Comparison of ENCODE assay signal across 8 cellular contexts in genomic region chr17:32445497-32445896, GRCh38. TPM values are rescaled to one million over a fixed set of nuclear protein-coding genes. Genes with fewer than 3 reads are reported as not detected.
DNase-seq lines count a peak whose midpoint lies in the region; ATAC-seq, FAIRE-seq and TF ChIP-seq lines count a peak whose summit lies in the region.

No MANE protein-coding gene starts in this region.

- no peak for DNase-seq in activated naive CD4-positive, alpha-beta T cell treated with anti-CD3 and anti-CD28 coated beads, Interleukin-2, amount 10 ng/mL, durations not matched to agents 7 days and 5 days
- no peak for DNase-seq in activated naive CD4-positive, alpha-beta T cell (lab: John Stamatoyannopoulos, UW)
- DNase-seq in K562 (ENCODE audit: extremely low read depth in 1 of 4, low spot score in 3 of 4), result no peak
- DNase-seq in memory B cell (ENCODE audit: low spot score in 2 of 2), result no peak
- DNase-seq in upper lobe of right lung, result no peak

- 1% methylated on average over 6 of the region's 6 CpGs for WGBS in K562 (ENCODE audit: insufficient coverage, low coverage, missing lambda C conversion rate)

- ATAC-seq in K562 (no peak), memory B cell (ENCODE audit: low read depth) (no peak), upper lobe of right lung (no peak), HG02571 (IDR thresholded peaks at IDR 0.05; ENCODE audit: unreplicated experiment) (no peak), HG03045 (IDR thresholded peaks at IDR 0.05; ENCODE audit: unreplicated experiment) (no peak), HG03442 (IDR thresholded peaks at IDR 0.05; ENCODE audit: unreplicated experiment) (no peak)

- H3K9me1 ChIP-seq in K562 (ENCODE audit: control insufficient read depth, insufficient read depth, low read length), result no peaks in the 10 kb centered on the region

- TF ChIP-seq POLR2A in K562 (conservative IDR thresholded peaks at IDR 0.05), result no peak

- no peaks in the 10 kb centered on the region for H3K9me3 Mint-ChIP-seq in activated naive CD4-positive, alpha-beta T cell treated with anti-CD3 and anti-CD28 coated beads, Interleukin-2, amount 10 ng/mL, durations not matched to agents 7 days and 5 days
- no peaks in the 10 kb centered on the region for H3K9me3 Mint-ChIP-seq in memory B cell

- in situ Hi-C loops in K562 (cut with MboI), result no loop called here

- no peak for TF ChIP-seq RAD21 in K562 (CRISPR knock-in tag; conservative IDR thresholded peaks at IDR 0.05 in 1 of 2, IDR thresholded peaks at IDR 0.05 in 1 of 2)

- peak overlapping the region; percentile 78 for H3K27ac Mint-ChIP-seq in activated naive CD4-positive, alpha-beta T cell treated with anti-CD3 and anti-CD28 coated beads, Interleukin-2, amount 10 ng/mL, durations not matched to agents 7 days and 5 days
- H3K27ac Mint-ChIP-seq in memory B cell, result peak overlapping the region; percentile 92

- peak overlapping the region; percentile 88 for H3K4me3 Mint-ChIP-seq in activated naive CD4-positive, alpha-beta T cell treated with anti-CD3 and anti-CD28 coated beads, Interleukin-2, amount 10 ng/mL, durations not matched to agents 7 days and 5 days
- peak overlapping the region; percentile 85 for H3K4me3 Mint-ChIP-seq in memory B cell

- intact Hi-C loops in K562 (cut with micrococcal nuclease) (loop anchor here (2.0 to 10.0 kb wide), 2 partner anchors 71 to 103 kb away; partner anchors contain the start of gene C17orf75), upper lobe of right lung (cut with DNase I) (no loop called here)

- BruUV-seq in K562 (replicated peaks; lab: Mats Ljungman, UMichigan), result TSS peak; percentile 52

- H2AFZ ChIP-seq in K562 (ENCODE audit: low read depth, low read length), result no peak overlapping the region

- TF ChIP-seq CTCF in K562 (IDR thresholded peaks at IDR 0.05 in 2 of 3, conservative IDR thresholded peaks at IDR 0.05 in 1 of 3; ENCODE audit: insufficient read depth in 2 of 3, low read depth in 1 of 3, low read length in 3 of 3), result no peak
- no peak for TF ChIP-seq CTCF in upper lobe of right lung (IDR thresholded peaks at IDR 0.05)

- H3K9me3 ChIP-seq in K562 (replicated peaks; ENCODE audit: control insufficient read depth, insufficient read depth, low read depth, low read length) (no peaks in the 10 kb centered on the region), upper lobe of right lung (no peaks in the 10 kb centered on the region)

- H3K36me3 ChIP-seq in K562 (ENCODE audit: control insufficient read depth, insufficient read depth, low read length) (peaks cover 56% of the 10 kb centered on the region), upper lobe of right lung (peaks cover 37% of the 10 kb centered on the region)

- H3K27me3 Mint-ChIP-seq in activated naive CD4-positive, alpha-beta T cell treated with anti-CD3 and anti-CD28 coated beads, Interleukin-2, amount 10 ng/mL, durations not matched to agents 7 days and 5 days, result peaks cover 33% of the 10 kb centered on the region
- H3K27me3 Mint-ChIP-seq in memory B cell, result no peaks in the 10 kb centered on the region

- H4K20me1 ChIP-seq in K562 (replicated peaks; ENCODE audit: control insufficient read depth, insufficient read depth, low read length), result peaks cover 8% of the 10 kb centered on the region; the same call in 1 of the 2 replicates

- H3K4me1 ChIP-seq in K562 (replicated peaks in 1 of 2; ENCODE audit: control insufficient read depth in 2 of 2, insufficient read depth in 2 of 2, low read length in 2 of 2), result peaks cover 11 to 17% of the 10 kb centered on the region in 2 experiments; a peak in 4 of 5 replicates
- H3K4me1 ChIP-seq in upper lobe of right lung, result peaks cover 17% of the 10 kb centered on the region

- H3K4me2 ChIP-seq in K562 (ENCODE audit: insufficient read depth, low read length), result peak overlapping the region; percentile 94

- CTCF ChIA-PET in activated naive CD4-positive, alpha-beta T cell treated with anti-CD3 and anti-CD28 coated beads, Interleukin-2, amount 10 ng/mL, durations not matched to agents 7 days and 5 days (lab: Charles Lee), result interaction anchor here (3.5 kb wide), 1 partner anchor 18 kb away, joined by 34 read pairs; no protein-coding TSS in a partner anchor
- CTCF ChIA-PET in K562 (lab: Yijun Ruan, JAX; ENCODE audit: low intra/inter-chr PET ratio), result no interaction called here

- H3K36me3 Mint-ChIP-seq in activated naive CD4-positive, alpha-beta T cell treated with anti-CD3 and anti-CD28 coated beads, Interleukin-2, amount 10 ng/mL, durations not matched to agents 7 days and 5 days, result peaks cover 35% of the 10 kb centered on the region
- H3K36me3 Mint-ChIP-seq in memory B cell, result peaks cover 8% of the 10 kb centered on the region

- TF ChIP-seq EP300 in K562 (IDR thresholded peaks at IDR 0.05; ENCODE audit: low read length), result no peak

- no peaks in the 10 kb centered on the region for H3K27me3 ChIP-seq in K562 (ENCODE audit: control insufficient read depth in 2 of 2, insufficient read depth in 2 of 2, low read length in 2 of 2)
- no peaks in the 10 kb centered on the region for H3K27me3 ChIP-seq in upper lobe of right lung

- peaks cover 61% of the 10 kb centered on the region for H3K79me2 ChIP-seq in K562 (ENCODE audit: control insufficient read depth, insufficient read depth, low read length)

- H3K27ac ChIP-seq in K562 (ENCODE audit: extremely low read depth, low read depth, low read length) (peak overlapping the region; percentile 95), upper lobe of right lung (peak overlapping the region; percentile 86)

- POLR2A ChIA-PET in K562 (lab: Yijun Ruan, JAX), result interaction anchor here (0.6 to 1.6 kb wide), 3 partner anchors 16 to 415 kb away, joined by 3 to 8 read pairs (median 5); no protein-coding TSS in a partner anchor

- peak overlapping the region; percentile 98 to 99 for H3K9ac ChIP-seq in K562 (ENCODE audit: insufficient read depth in 1 of 2, low read depth in 2 of 2, low read length in 2 of 2)

- peaks cover 47% of the 10 kb centered on the region for H3K4me1 Mint-ChIP-seq in activated naive CD4-positive, alpha-beta T cell treated with anti-CD3 and anti-CD28 coated beads, Interleukin-2, amount 10 ng/mL, durations not matched to agents 7 days and 5 days
- H3K4me1 Mint-ChIP-seq in memory B cell, result peaks cover 20% of the 10 kb centered on the region

- peak overlapping the region; percentile 99 for H3K4me3 ChIP-seq in K562
- H3K4me3 ChIP-seq in upper lobe of right lung, result peak overlapping the region; percentile 100

- peak; percentile 26 for FAIRE-seq in K562 (lab: Jason Lieb, UNC)

TF ChIP-seq in K562, 482 proteins besides CTCF, POLR2A, EP300 and RAD21 (continues in another document):
- TF ChIP-seq PTBP1 (IDR thresholded peaks at IDR 0.05; ENCODE audit: low read depth, low read length) (no peak), ARID1B (IDR thresholded peaks at IDR 0.05) (no peak), NR4A1 (CRISPR knock-in tag; IDR thresholded peaks at IDR 0.05) (no peak), NR4A1 (tag; IDR thresholded peaks at IDR 0.05) (no peak), ZNF384 (IDR thresholded peaks at IDR 0.05; ENCODE audit: low read depth, low read length) (no peak), RBBP5 (IDR thresholded peaks at IDR 0.05; ENCODE audit: borderline replicate concordance, insufficient read depth, low read length, poor library complexity, severe bottlenecking) (no peak)

RNA-seq across cellular contexts. Expression of gene PSMD11, which starts 1.2 kb away (rescaled TPM):
- total RNA-seq in K562 (2011; cell fraction: chromatin; rRNA removed; ENCODE audit: low replicate concordance), result 182 and 249 TPM in 2 replicates
- total RNA-seq in K562 (2011; cell fraction: nucleolus; rRNA removed), result 104 and 110 TPM in 2 replicates
- total RNA-seq in K562 (2011; cell fraction: nucleoplasm; rRNA removed), result 139 and 186 TPM in 2 replicates
- total RNA-seq in K562 (2014; rRNA removed), result 77.1 and 104 TPM in 2 replicates
- total RNA-seq in K562 (2014; rRNA removed; fragmentation: Illumina TruSeq; extraction: Trizol), result 118 and 128 TPM in 2 replicates
- total RNA-seq in K562 (2015; rRNA removed; fragmentation: Illumina TruSeq; extraction: Trizol), result 109 and 127 TPM in 2 replicates
- total RNA-seq in K562 (2021), result 169 and 171 TPM in 2 replicates
- 97.6 and 185 TPM in 2 replicates for polyA plus RNA-seq in K562 (2011; rRNA removed)
- polyA plus RNA-seq in K562 (2011; cell fraction: cytosol; rRNA removed), result 51.9 and 80.2 TPM in 2 replicates
- 56.7 and 72.5 TPM in 2 replicates for polyA plus RNA-seq in K562 (2011; cell fraction: nucleus; rRNA removed)
- 51.5 and 151 TPM in 2 replicates for polyA plus RNA-seq in K562 (2012)
- polyA plus RNA-seq in K562 (2014; fragmentation: Illumina TruSeq; extraction: Trizol), result 125 and 137 TPM in 2 replicates
- 100 to 1,000 TPM; 316 to 378 TPM for polyA plus RNA-seq in K562 (2014; fragmentation: Nextera tagmentation; extraction: Ambion mirVana)
- polyA plus RNA-seq in K562 (2014; rRNA removed), result 142 and 158 TPM in 2 replicates
- polyA minus RNA-seq in K562 (2011; rRNA and poly(A)+ RNA removed), result 138 and 285 TPM in 2 replicates
- polyA minus RNA-seq in K562 (2011; cell fraction: cytosol; rRNA and poly(A)+ RNA removed), result 46.8 and 99.5 TPM in 2 replicates
- 52.4 and 62.1 TPM in 2 replicates for polyA minus RNA-seq in K562 (2011; cell fraction: nucleus; rRNA and poly(A)+ RNA removed)
- total RNA-seq in upper lobe of right lung, result 62.8 TPM

RNA-seq across cellular contexts. Expression of gene CDK5R1, which starts 41.3 kb away (rescaled TPM):
- total RNA-seq in K562 (2011; cell fraction: chromatin; rRNA removed; ENCODE audit: low replicate concordance), result 4.2 and 6.9 TPM in 2 replicates
- 5.5 and 5.9 TPM in 2 replicates for total RNA-seq in K562 (2011; cell fraction: nucleolus; rRNA removed)
- total RNA-seq in K562 (2011; cell fraction: nucleoplasm; rRNA removed), result 3.9 and 4.9 TPM in 2 replicates
- total RNA-seq in K562 (2014; rRNA removed), result 2.5 and 3.1 TPM in 2 replicates
- total RNA-seq in K562 (2014; rRNA removed; fragmentation: Illumina TruSeq; extraction: Trizol), result 1.9 and 2.3 TPM in 2 replicates
- 2.6 and 3.1 TPM in 2 replicates for total RNA-seq in K562 (2015; rRNA removed; fragmentation: Illumina TruSeq; extraction: Trizol)
- 4.5 and 4.8 TPM in 2 replicates for total RNA-seq in K562 (2021)
- 0.79 and 1.4 TPM in 2 replicates for polyA plus RNA-seq in K562 (2011; rRNA removed)
- 0.66 and 1.7 TPM in 2 replicates for polyA plus RNA-seq in K562 (2011; cell fraction: cytosol; rRNA removed)
- 2.0 and 5.0 TPM in 2 replicates for polyA plus RNA-seq in K562 (2011; cell fraction: nucleus; rRNA removed)
- polyA plus RNA-seq in K562 (2012), result 1.1 and 2.1 TPM in 2 replicates
- 2.4 TPM in 2 replicates for polyA plus RNA-seq in K562 (2014; fragmentation: Illumina TruSeq; extraction: Trizol)
- polyA plus RNA-seq in K562 (2014; fragmentation: Nextera tagmentation; extraction: Ambion mirVana), result under 1 TPM; 0.10 to 0.20 TPM
- 1.8 and 2.0 TPM in 2 replicates for polyA plus RNA-seq in K562 (2014; rRNA removed)
- polyA minus RNA-seq in K562 (2011; rRNA and poly(A)+ RNA removed), result 0.72 and 1.6 TPM in 2 replicates
- polyA minus RNA-seq in K562 (2011; cell fraction: cytosol; rRNA and poly(A)+ RNA removed), result 1.5 and 2.0 TPM in 2 replicates
- 2.3 and 3.9 TPM in 2 replicates for polyA minus RNA-seq in K562 (2011; cell fraction: nucleus; rRNA and poly(A)+ RNA removed)
- total RNA-seq in upper lobe of right lung, result 1.6 TPM
